In genomic region chr1:38208720-38209632, GRCh38 we compare ENCODE assay signal across 1 cellular context.
TF ChIP-seq lines count a peak whose summit lies in the region.

No MANE protein-coding gene starts in this region.

TF ChIP-seq in K562, 482 proteins besides CTCF, POLR2A, EP300 and RAD21 (continued from another document):
- TF ChIP-seq, protein P1, sequence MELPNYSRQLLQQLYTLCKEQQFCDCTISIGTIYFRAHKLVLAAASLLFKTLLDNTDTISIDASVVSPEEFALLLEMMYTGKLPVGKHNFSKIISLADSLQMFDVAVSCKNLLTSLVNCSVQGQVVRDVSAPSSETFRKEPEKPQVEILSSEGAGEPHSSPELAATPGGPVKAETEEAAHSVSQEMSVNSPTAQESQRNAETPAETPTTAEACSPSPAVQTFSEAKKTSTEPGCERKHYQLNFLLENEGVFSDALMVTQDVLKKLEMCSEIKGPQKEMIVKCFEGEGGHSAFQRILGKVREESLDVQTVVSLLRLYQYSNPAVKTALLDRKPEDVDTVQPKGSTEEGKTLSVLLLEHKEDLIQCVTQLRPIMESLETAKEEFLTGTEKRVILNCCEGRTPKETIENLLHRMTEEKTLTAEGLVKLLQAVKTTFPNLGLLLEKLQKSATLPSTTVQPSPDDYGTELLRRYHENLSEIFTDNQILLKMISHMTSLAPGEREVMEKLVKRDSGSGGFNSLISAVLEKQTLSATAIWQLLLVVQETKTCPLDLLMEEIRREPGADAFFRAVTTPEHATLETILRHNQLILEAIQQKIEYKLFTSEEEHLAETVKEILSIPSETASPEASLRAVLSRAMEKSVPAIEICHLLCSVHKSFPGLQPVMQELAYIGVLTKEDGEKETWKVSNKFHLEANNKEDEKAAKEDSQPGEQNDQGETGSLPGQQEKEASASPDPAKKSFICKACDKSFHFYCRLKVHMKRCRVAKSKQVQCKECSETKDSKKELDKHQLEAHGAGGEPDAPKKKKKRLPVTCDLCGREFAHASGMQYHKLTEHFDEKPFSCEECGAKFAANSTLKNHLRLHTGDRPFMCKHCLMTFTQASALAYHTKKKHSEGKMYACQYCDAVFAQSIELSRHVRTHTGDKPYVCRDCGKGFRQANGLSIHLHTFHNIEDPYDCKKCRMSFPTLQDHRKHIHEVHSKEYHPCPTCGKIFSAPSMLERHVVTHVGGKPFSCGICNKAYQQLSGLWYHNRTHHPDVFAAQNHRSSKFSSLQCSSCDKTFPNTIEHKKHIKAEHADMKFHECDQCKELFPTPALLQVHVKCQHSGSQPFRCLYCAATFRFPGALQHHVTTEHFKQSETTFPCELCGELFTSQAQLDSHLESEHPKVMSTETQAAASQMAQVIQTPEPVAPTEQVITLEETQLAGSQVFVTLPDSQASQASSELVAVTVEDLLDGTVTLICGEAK (IDR thresholded peaks at IDR 0.05) = peak; percentile 94
- TF ChIP-seq, protein P1 (CRISPR knock-in tag; IDR thresholded peaks at IDR 0.05) = peak; percentile 79
- TF ChIP-seq NFIX (CRISPR knock-in tag; IDR thresholded peaks at IDR 0.05; ENCODE audit: low read depth) = 0 out of 2 replicates have a peak, but pooled peaks have one; percentile 33
- peak; percentile 90 for TF ChIP-seq NFIC (IDR thresholded peaks at IDR 0.05)
- TF ChIP-seq YBX1 (IDR thresholded peaks at IDR 0.05) = no peak
